15 cellular contexts compared by ENCODE assay signal in the genomic region with DNA sequence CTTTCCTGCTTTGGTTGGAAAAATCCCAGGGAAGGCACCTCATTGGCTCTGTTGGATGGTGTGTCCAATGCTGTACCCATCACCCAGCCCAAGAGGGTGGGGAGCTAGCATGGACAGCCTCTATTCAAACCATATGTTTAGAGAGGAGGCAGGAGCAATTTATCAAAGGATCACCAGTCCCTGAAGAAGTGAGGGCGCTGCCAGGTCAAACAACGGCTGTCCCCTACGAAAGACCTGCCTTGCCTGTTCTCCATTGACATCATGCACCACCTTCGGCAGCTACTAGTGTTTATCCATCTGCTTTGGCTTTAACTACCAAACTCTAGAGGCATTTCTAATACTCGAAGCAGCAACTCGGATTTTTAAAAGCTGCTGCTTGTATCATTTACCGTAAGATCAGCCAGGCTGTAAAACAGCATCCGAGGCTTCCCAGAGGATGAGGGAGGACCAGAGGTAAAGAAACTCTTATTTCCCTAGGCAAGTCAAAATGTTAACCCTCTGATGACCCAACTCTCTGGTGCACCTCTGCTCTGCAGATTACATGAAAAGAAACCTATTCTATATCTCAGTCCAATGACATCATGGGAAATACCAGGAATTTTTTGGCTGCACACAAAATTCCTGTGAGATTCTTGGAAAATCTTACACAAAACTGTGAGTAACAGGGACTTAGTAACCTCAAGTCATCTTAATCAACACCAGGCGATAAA.
DNase-seq lines count a peak whose midpoint lies in the region; ATAC-seq, FAIRE-seq and TF ChIP-seq lines count a peak whose summit lies in the region.
"Had no signal": no experiment of that assay in that cellular context is flagged by ENCODE, and none has a peak within 500 bp of the region (broad histone marks: within the 10 kb centered on the region; RNA-seq: fewer than 3 reads in every experiment).

No MANE protein-coding gene starts in this region.

- TF ChIP-seq CTCF in HepG2 (CRISPR knock-in tag; IDR thresholded peaks at IDR 0.05) (no peak), right lobe of liver (IDR thresholded peaks at IDR 0.05) (no peak), astrocyte (IDR thresholded peaks at IDR 0.05; ENCODE audit: insufficient read depth, low read depth, low read length) (no peak)

- H2AFZ ChIP-seq in HepG2 (ENCODE audit: low read length) (no peak overlapping the region), astrocyte (ENCODE audit: low read depth, low read length) (no peak overlapping the region)

- BruUV-seq in HepG2 (replicated peaks; lab: Mats Ljungman, UMichigan): no TSS peak

- no peak for TF ChIP-seq RAD21 in HepG2 (CRISPR knock-in tag; IDR thresholded peaks at IDR 0.05)

- H3K79me2 ChIP-seq in HepG2 (ENCODE audit: insufficient read depth, low read length) (no peaks in the 10 kb centered on the region), astrocyte (ENCODE audit: insufficient read depth, low read length) (no peaks in the 10 kb centered on the region)

- peak overlapping the region; percentile 28 for H3K27ac Mint-ChIP-seq in astrocyte (ENCODE audit: unreplicated experiment)
- H3K27ac Mint-ChIP-seq: brain; stimulated activated naive CD8-positive, alpha-beta T cell treated with anti-CD3 and anti-CD28 coated beads, Interleukin-15, Interleukin-2, amounts not matched to agents 100 ng/mL and 50 ng/mL, for 24 hours had no signal

- H3K4me3 Mint-ChIP-seq in astrocyte (ENCODE audit: unreplicated experiment): no peak overlapping the region
- H3K4me3 Mint-ChIP-seq: brain; stimulated activated naive CD8-positive, alpha-beta T cell treated with anti-CD3 and anti-CD28 coated beads, Interleukin-15, Interleukin-2, amounts not matched to agents 100 ng/mL and 50 ng/mL, for 24 hours had no signal

- WGBS in HepG2 (ENCODE audit: low lambda C conversion rate): 97% methylated on average over 8 of the region's 9 CpGs
- 60% methylated on average over 8 of the region's 9 CpGs for WGBS in right lobe of liver (ENCODE audit: insufficient coverage, low coverage, low lambda C conversion rate, missing lambda C conversion rate)
- WGBS in aorta, 2 donors: 11 to 15% methylated on average over 9 of the region's 9 CpGs

- intact Hi-C loops in HepG2 (cut with micrococcal nuclease; ENCODE audit: unreplicated experiment) (no loop called here), right lobe of liver (cut with DNase I) (no loop called here), aorta (cut with DNase I) (loop anchor here (5.0 to 10.0 kb wide), 2 partner anchors 63 to 80 kb away; no protein-coding TSS in a partner anchor)

- H3K4me1 Mint-ChIP-seq in astrocyte (ENCODE audit: low read depth, unreplicated experiment): peaks cover 9% of the 10 kb centered on the region
- H3K4me1 Mint-ChIP-seq: brain had no signal

- FAIRE-seq in HepG2 (lab: Jason Lieb, UNC): no peak
- FAIRE-seq in astrocyte (lab: Jason Lieb, UNC): peak; percentile 97
- FAIRE-seq: TTC549 had no signal

- no peaks in the 10 kb centered on the region for H3K9me3 Mint-ChIP-seq in astrocyte (ENCODE audit: unreplicated experiment)
- H3K9me3 Mint-ChIP-seq: stimulated activated naive CD8-positive, alpha-beta T cell treated with anti-CD3 and anti-CD28 coated beads, Interleukin-15, Interleukin-2, amounts not matched to agents 100 ng/mL and 50 ng/mL, for 24 hours had no signal

- H3K4me2 ChIP-seq in HepG2 (ENCODE audit: low read depth, low read length) (no peak overlapping the region), astrocyte (ENCODE audit: low read length) (peak overlapping the region; percentile 73)

- ATAC-seq in HepG2 (no peak), right lobe of liver (no peak), aorta (ENCODE audit: low FRiP score) (peak; percentile 16), left lobe of liver (no peak)
- ATAC-seq: left lung had no signal

- H3K4me1 ChIP-seq in HepG2 (ENCODE audit: insufficient read depth, low read length): peaks cover 37% of the 10 kb centered on the region
- H3K4me1 ChIP-seq in right lobe of liver: no peaks in the 10 kb centered on the region
- peaks cover 11% of the 10 kb centered on the region for H3K4me1 ChIP-seq in astrocyte (ENCODE audit: insufficient read depth, low read length)
- H3K4me1 ChIP-seq in aorta (ENCODE audit: control insufficient read depth in 1 of 2, insufficient read depth in 2 of 2, low read length in 2 of 2): peaks cover 0 to 3% of the 10 kb centered on the region in 2 donors
- H3K4me1 ChIP-seq: left lung had no signal

- H3K27ac ChIP-seq in HepG2 (ENCODE audit: extremely low read length, insufficient read depth, low read length) (no peak overlapping the region), right lobe of liver (no peak overlapping the region), astrocyte (ENCODE audit: low read depth, low read length) (peak overlapping the region; percentile 59), aorta (ENCODE audit: low read depth in 1 of 2, low read length in 2 of 2) (peak overlapping the region in 1 of 2 donors; percentile 22)
- H3K27ac ChIP-seq: left lung had no signal

- no peak overlapping the region for H3K9ac ChIP-seq in HepG2 (ENCODE audit: insufficient read depth, low read depth, low read length)
- peak overlapping the region; percentile 38 for H3K9ac ChIP-seq in astrocyte (ENCODE audit: low read length)

- TF ChIP-seq EP300 in HepG2 (IDR thresholded peaks at IDR 0.05; ENCODE audit: low read depth in 2 of 2, low read length in 2 of 2): no peak
- no peak for TF ChIP-seq EP300 in HepG2 (CRISPR knock-in tag; IDR thresholded peaks at IDR 0.05; ENCODE audit: borderline replicate concordance)

- no peaks in the 10 kb centered on the region for H4K20me1 ChIP-seq in HepG2 (ENCODE audit: insufficient read depth, low read length)
- H4K20me1 ChIP-seq in astrocyte (ENCODE audit: insufficient read depth, low read length): no peaks in the 10 kb centered on the region

- CTCF ChIA-PET in HepG2 (lab: Yijun Ruan, JAX; ENCODE audit: low intra/inter-chr PET ratio, low total read pairs): no interaction called here

- H3K9me3 ChIP-seq in HepG2 (ENCODE audit: low read length): no peaks in the 10 kb centered on the region
- no peaks in the 10 kb centered on the region for H3K9me3 ChIP-seq in right lobe of liver
- H3K9me3 ChIP-seq in astrocyte (ENCODE audit: insufficient read depth, low read depth, low read length): no peaks in the 10 kb centered on the region
- H3K9me3 ChIP-seq in aorta (ENCODE audit: control insufficient read depth, low read length): no peaks in the 10 kb centered on the region
- H3K9me3 ChIP-seq: left lung had no signal

- peak; percentile 43 for DNase-seq in HepG2 (ENCODE audit: low spot score)
- no peak for DNase-seq in right lobe of liver
- peak; percentile 94 for DNase-seq in astrocyte (ENCODE audit: low read depth)
- peak; percentile 78 for DNase-seq in glomerular visceral epithelial cell (ENCODE audit: extremely low spot score)
- no peak for DNase-seq in aorta
- no peak for DNase-seq in KG1 (lab: John Stamatoyannopoulos, UW)
- DNase-seq in middle frontal gyrus (ENCODE audit: extremely low spot score, low spot score): no peak
- no peak for DNase-seq in left lobe of liver (ENCODE audit: low spot score)
- DNase-seq: erythroblast; left lung; nucleus accumbens; stimulated activated CD4-positive, alpha-beta T cell treated with anti-CD3 and anti-CD28 coated beads, Interleukin-4, amount 100 ng/mL, for 24 hours had no signal

- H3K36me3 ChIP-seq in HepG2 (replicated peaks in 1 of 2; ENCODE audit: control insufficient read depth in 1 of 2, insufficient read depth in 2 of 2, low read length in 2 of 2) (no peaks in the 10 kb centered on the region), right lobe of liver (no peaks in the 10 kb centered on the region), astrocyte (ENCODE audit: insufficient read depth, low read length) (no peaks in the 10 kb centered on the region), aorta (ENCODE audit: control insufficient read depth in 1 of 2, insufficient read depth in 2 of 2, low read length in 1 of 2) (no peaks in the 10 kb centered on the region)
- H3K36me3 ChIP-seq: left lung had no signal

- no peak overlapping the region for H3K4me3 ChIP-seq in HepG2 (replicated peaks in 1 of 3; ENCODE audit: insufficient read depth in 1 of 3, low read depth in 2 of 3, low read length in 3 of 3)
- H3K4me3 ChIP-seq in right lobe of liver: no peak overlapping the region
- no peak overlapping the region for H3K4me3 ChIP-seq in astrocyte (ENCODE audit: insufficient read depth, low read depth, low read length)
- no peak overlapping the region for H3K4me3 ChIP-seq in aorta (ENCODE audit: low read length in 2 of 2)
- H3K4me3 ChIP-seq: left lung had no signal

- TF ChIP-seq POLR2A in HepG2 (IDR thresholded peaks at IDR 0.05; ENCODE audit: insufficient read depth in 1 of 2, low read depth in 2 of 2, low read length in 2 of 2): no peak
- TF ChIP-seq POLR2A in right lobe of liver (IDR thresholded peaks at IDR 0.05): no peak

- in situ Hi-C loops in HepG2 (cut with HindIII; ENCODE audit: extremely low pct_ligation_motif_present, low pct_unique_long_range_greater_than_20kb): no loop called here

- H3K27me3 Mint-ChIP-seq in astrocyte (ENCODE audit: low read depth, unreplicated experiment): no peaks in the 10 kb centered on the region
- H3K27me3 Mint-ChIP-seq: stimulated activated naive CD8-positive, alpha-beta T cell treated with anti-CD3 and anti-CD28 coated beads, Interleukin-15, Interleukin-2, amounts not matched to agents 100 ng/mL and 50 ng/mL, for 24 hours had no signal

- POLR2A ChIA-PET in HepG2 (lab: Yijun Ruan, JAX): no interaction called here

- H3K36me3 Mint-ChIP-seq in astrocyte (ENCODE audit: low read depth, unreplicated experiment): no peaks in the 10 kb centered on the region
- H3K36me3 Mint-ChIP-seq: brain had no signal

- H3K27me3 ChIP-seq in HepG2 (ENCODE audit: control insufficient read depth in 1 of 2, insufficient read depth in 2 of 2, low read length in 2 of 2): no peaks in the 10 kb centered on the region
- H3K27me3 ChIP-seq in right lobe of liver: no peaks in the 10 kb centered on the region
- no peaks in the 10 kb centered on the region for H3K27me3 ChIP-seq in astrocyte (ENCODE audit: insufficient read depth, low read length)
- H3K27me3 ChIP-seq in aorta (ENCODE audit: control insufficient read depth in 1 of 2, insufficient read depth in 2 of 2, low read length in 1 of 2): no peaks in the 10 kb centered on the region
- H3K27me3 ChIP-seq: left lung had no signal

TF ChIP-seq in HepG2, 621 proteins besides CTCF, POLR2A, EP300 and RAD21 (continues in another document):
- peak; percentile 47 for TF ChIP-seq TEAD3 (CRISPR knock-in tag; optimal IDR thresholded peaks at IDR 0.05; ENCODE audit: borderline replicate concordance)
- TF ChIP-seq SAP130 (CRISPR knock-in tag; IDR thresholded peaks at IDR 0.05; ENCODE audit: low read depth): no peak

Comparison
In these comparisons a context has a peak if more than half of its experiments do, and no peak if none do; other contexts are left out.
1. DNase-seq: peak in HepG2 (single experiment), astrocyte (single experiment) and glomerular visceral epithelial cell (single experiment); none in right lobe of liver (0 of 3), aorta (0 of 2), KG1 (single experiment), middle frontal gyrus (single experiment) and left lobe of liver (single experiment).
2. intact Hi-C loops: an anchor here in aorta (5.0 to 10.0 kb wide); none called in HepG2 and right lobe of liver.